In genomic region chr3:133491481-133492059, GRCh38 we compare ENCODE assay signal across 1 cellular context.
TF ChIP-seq lines count a peak whose summit lies in the region.

No MANE protein-coding gene starts in this region.

TF ChIP-seq in GM12878, 131 proteins besides CTCF, POLR2A, EP300 and RAD21 (continued from another document):
- TF ChIP-seq KLF5 (IDR thresholded peaks at IDR 0.05; ENCODE audit: partially characterized antibody) = no peak
- TF ChIP-seq, protein P1, sequence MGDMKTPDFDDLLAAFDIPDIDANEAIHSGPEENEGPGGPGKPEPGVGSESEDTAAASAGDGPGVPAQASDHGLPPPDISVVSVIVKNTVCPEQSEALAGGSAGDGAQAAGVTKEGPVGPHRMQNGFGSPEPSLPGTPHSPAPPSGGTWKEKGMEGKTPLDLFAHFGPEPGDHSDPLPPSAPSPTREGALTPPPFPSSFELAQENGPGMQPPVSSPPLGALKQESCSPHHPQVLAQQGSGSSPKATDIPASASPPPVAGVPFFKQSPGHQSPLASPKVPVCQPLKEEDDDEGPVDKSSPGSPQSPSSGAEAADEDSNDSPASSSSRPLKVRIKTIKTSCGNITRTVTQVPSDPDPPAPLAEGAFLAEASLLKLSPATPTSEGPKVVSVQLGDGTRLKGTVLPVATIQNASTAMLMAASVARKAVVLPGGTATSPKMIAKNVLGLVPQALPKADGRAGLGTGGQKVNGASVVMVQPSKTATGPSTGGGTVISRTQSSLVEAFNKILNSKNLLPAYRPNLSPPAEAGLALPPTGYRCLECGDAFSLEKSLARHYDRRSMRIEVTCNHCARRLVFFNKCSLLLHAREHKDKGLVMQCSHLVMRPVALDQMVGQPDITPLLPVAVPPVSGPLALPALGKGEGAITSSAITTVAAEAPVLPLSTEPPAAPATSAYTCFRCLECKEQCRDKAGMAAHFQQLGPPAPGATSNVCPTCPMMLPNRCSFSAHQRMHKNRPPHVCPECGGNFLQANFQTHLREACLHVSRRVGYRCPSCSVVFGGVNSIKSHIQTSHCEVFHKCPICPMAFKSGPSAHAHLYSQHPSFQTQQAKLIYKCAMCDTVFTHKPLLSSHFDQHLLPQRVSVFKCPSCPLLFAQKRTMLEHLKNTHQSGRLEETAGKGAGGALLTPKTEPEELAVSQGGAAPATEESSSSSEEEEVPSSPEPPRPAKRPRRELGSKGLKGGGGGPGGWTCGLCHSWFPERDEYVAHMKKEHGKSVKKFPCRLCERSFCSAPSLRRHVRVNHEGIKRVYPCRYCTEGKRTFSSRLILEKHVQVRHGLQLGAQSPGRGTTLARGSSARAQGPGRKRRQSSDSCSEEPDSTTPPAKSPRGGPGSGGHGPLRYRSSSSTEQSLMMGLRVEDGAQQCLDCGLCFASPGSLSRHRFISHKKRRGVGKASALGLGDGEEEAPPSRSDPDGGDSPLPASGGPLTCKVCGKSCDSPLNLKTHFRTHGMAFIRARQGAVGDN (IDR thresholded peaks at IDR 0.05) = no peak
- no peak for TF ChIP-seq ZNF217 (IDR thresholded peaks at IDR 0.05)
- no peak for TF ChIP-seq TARDBP (IDR thresholded peaks at IDR 0.05; ENCODE audit: borderline replicate concordance)
- no peak for TF ChIP-seq TBL1XR1 (IDR thresholded peaks at IDR 0.05; ENCODE audit: low read depth, low read length)
- TF ChIP-seq SMARCA5 (IDR thresholded peaks at IDR 0.05) = 0 out of 2 replicates have a peak, but pooled peaks have one; percentile 14
- TF ChIP-seq CBFB (IDR thresholded peaks at IDR 0.05; ENCODE audit: low read depth) = no peak
- TF ChIP-seq, protein P2, sequence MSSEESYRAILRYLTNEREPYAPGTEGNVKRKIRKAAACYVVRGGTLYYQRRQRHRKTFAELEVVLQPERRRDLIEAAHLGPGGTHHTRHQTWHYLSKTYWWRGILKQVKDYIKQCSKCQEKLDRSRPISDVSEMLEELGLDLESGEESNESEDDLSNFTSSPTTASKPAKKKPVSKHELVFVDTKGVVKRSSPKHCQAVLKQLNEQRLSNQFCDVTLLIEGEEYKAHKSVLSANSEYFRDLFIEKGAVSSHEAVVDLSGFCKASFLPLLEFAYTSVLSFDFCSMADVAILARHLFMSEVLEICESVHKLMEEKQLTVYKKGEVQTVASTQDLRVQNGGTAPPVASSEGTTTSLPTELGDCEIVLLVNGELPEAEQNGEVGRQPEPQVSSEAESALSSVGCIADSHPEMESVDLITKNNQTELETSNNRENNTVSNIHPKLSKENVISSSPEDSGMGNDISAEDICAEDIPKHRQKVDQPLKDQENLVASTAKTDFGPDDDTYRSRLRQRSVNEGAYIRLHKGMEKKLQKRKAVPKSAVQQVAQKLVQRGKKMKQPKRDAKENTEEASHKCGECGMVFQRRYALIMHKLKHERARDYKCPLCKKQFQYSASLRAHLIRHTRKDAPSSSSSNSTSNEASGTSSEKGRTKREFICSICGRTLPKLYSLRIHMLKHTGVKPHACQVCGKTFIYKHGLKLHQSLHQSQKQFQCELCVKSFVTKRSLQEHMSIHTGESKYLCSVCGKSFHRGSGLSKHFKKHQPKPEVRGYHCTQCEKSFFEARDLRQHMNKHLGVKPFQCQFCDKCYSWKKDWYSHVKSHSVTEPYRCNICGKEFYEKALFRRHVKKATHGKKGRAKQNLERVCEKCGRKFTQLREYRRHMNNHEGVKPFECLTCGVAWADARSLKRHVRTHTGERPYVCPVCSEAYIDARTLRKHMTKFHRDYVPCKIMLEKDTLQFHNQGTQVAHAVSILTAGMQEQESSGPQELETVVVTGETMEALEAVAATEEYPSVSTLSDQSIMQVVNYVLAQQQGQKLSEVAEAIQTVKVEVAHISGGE (CRISPR knock-in tag; IDR thresholded peaks at IDR 0.05) = no peak
- no peak for TF ChIP-seq E2F4 (IDR thresholded peaks at IDR 0.05; ENCODE audit: low read depth, low read length)
- TF ChIP-seq POLR2AphosphoS5 (IDR thresholded peaks at IDR 0.05; ENCODE audit: low read length) = no peak
- no peak for TF ChIP-seq USF1 (IDR thresholded peaks at IDR 0.05; ENCODE audit: borderline replicate concordance, extremely low read length, insufficient read depth, low read depth, low read length)
- no peak for TF ChIP-seq TAF1 (IDR thresholded peaks at IDR 0.05; ENCODE audit: borderline replicate concordance, low read depth, low read length)
- no peak for TF ChIP-seq ASH2L (IDR thresholded peaks at IDR 0.05; ENCODE audit: borderline replicate concordance, low read depth)
- TF ChIP-seq TCF12 (IDR thresholded peaks at IDR 0.05; ENCODE audit: low read depth, low read length) = peak; percentile 67
- TF ChIP-seq REST (IDR thresholded peaks at IDR 0.05; ENCODE audit: low read depth, low read length) = no peak
- no peak for TF ChIP-seq DPF2 (IDR thresholded peaks at IDR 0.05)
- TF ChIP-seq, protein P3, sequence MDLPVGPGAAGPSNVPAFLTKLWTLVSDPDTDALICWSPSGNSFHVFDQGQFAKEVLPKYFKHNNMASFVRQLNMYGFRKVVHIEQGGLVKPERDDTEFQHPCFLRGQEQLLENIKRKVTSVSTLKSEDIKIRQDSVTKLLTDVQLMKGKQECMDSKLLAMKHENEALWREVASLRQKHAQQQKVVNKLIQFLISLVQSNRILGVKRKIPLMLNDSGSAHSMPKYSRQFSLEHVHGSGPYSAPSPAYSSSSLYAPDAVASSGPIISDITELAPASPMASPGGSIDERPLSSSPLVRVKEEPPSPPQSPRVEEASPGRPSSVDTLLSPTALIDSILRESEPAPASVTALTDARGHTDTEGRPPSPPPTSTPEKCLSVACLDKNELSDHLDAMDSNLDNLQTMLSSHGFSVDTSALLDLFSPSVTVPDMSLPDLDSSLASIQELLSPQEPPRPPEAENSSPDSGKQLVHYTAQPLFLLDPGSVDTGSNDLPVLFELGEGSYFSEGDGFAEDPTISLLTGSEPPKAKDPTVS (IDR thresholded peaks at IDR 0.05; ENCODE audit: low read depth, low read length) = no peak
- TF ChIP-seq JUNB (IDR thresholded peaks at IDR 0.05) = no peak
- no peak for TF ChIP-seq ZNF592 (IDR thresholded peaks at IDR 0.05)
- no peak for TF ChIP-seq SIN3A (IDR thresholded peaks at IDR 0.05; ENCODE audit: low read depth, low read length)
- no peak for TF ChIP-seq NFYA (IDR thresholded peaks at IDR 0.05; ENCODE audit: borderline replicate concordance, low read depth, low read length)
- no peak for TF ChIP-seq ZNF622 (IDR thresholded peaks at IDR 0.05)
- no peak for TF ChIP-seq RB1 (IDR thresholded peaks at IDR 0.05; ENCODE audit: borderline replicate concordance)
- TF ChIP-seq CHD2 (IDR thresholded peaks at IDR 0.05; ENCODE audit: borderline replicate concordance, low read depth, low read length) = no peak
- TF ChIP-seq CREM (IDR thresholded peaks at IDR 0.05; ENCODE audit: low read depth) = 0 out of 2 replicates have a peak, but pooled peaks have one; percentile 35
- TF ChIP-seq RUNX3 (IDR thresholded peaks at IDR 0.05; ENCODE audit: low read length) = peak; percentile 90
